ENCODE assay signal across 2 cellular contexts in genomic region chr15:65790692-65791334, GRCh38.
A peak's percentile ranks its signal among the peaks of the same experiment; 100 is the strongest.
TF ChIP-seq lines count a peak whose summit lies in the region.

No MANE protein-coding gene starts in this region.

TF ChIP-seq in K562, 482 proteins besides CTCF, POLR2A, EP300 and RAD21 (continues in another document):
- TF ChIP-seq SIN3A (IDR thresholded peaks at IDR 0.05; ENCODE audit: borderline replicate concordance in 2 of 2, control insufficient read depth in 1 of 2, low read depth in 2 of 2, low read length in 2 of 2) (peak in 1 of 2 experiments; percentile 24; a peak in 1 of 4 replicates), SMARCC2 (IDR thresholded peaks at IDR 0.05; ENCODE audit: low read depth) (no peak; the same call in 1 of the 2 replicates), MNT (conservative IDR thresholded peaks at IDR 0.05) (peak in 1 of 2 experiments; percentile 69; a peak in 2 of 4 replicates), TCF3 (CRISPR knock-in tag; IDR thresholded peaks at IDR 0.05) (peak; percentile 6; the same call in 1 of the 2 replicates), CREB1 (IDR thresholded peaks at IDR 0.05) (no peak), CREB1 (CRISPR knock-in tag; IDR thresholded peaks at IDR 0.05) (0 out of 2 replicates have a peak, but pooled peaks have one; percentile 7), JUN (IDR thresholded peaks at IDR 0.05; ENCODE audit: borderline replicate concordance, low read depth, low read length) (no peak), JUN (CRISPR knock-in tag; IDR thresholded peaks at IDR 0.05; ENCODE audit: borderline replicate concordance) (no peak), FOXK2 (conservative IDR thresholded peaks at IDR 0.05 in 1 of 2, IDR thresholded peaks at IDR 0.05 in 1 of 2; ENCODE audit: low read depth in 2 of 2) (peak; percentile 44 to 66; a peak in 3 of 4 replicates), UBTF (IDR thresholded peaks at IDR 0.05; ENCODE audit: borderline replicate concordance in 1 of 2, low read depth in 2 of 2, low read length in 2 of 2) (peak in 1 of 2 experiments; percentile 12; a peak in 1 of 4 replicates), POLR2G (IDR thresholded peaks at IDR 0.05; ENCODE audit: low read depth, low read length) (no peak), LCOR (CRISPR knock-in tag; IDR thresholded peaks at IDR 0.05) (peak; percentile 89; the same call in 1 of the 2 replicates), HLTF (IDR thresholded peaks at IDR 0.05) (no peak), TEAD4 (IDR thresholded peaks at IDR 0.05; ENCODE audit: low read length) (no peak), TEAD4 (CRISPR knock-in tag; IDR thresholded peaks at IDR 0.05; ENCODE audit: borderline replicate concordance) (no peak), NFIC (IDR thresholded peaks at IDR 0.05) (no peak), ZBTB34 (CRISPR knock-in tag; IDR thresholded peaks at IDR 0.05) (no peak), BCL6 (CRISPR knock-in tag; IDR thresholded peaks at IDR 0.05) (no peak), SAP30 (IDR thresholded peaks at IDR 0.05; ENCODE audit: borderline replicate concordance, insufficient read depth, low read depth, low read length, poor library complexity, severe bottlenecking) (peak; percentile 21), ZC3H4 (CRISPR knock-in tag; IDR thresholded peaks at IDR 0.05; ENCODE audit: borderline replicate concordance) (0 out of 2 replicates have a peak, but pooled peaks have one; percentile 73), CHD1 (IDR thresholded peaks at IDR 0.05; ENCODE audit: low read length) (peak; percentile 3)
- TF ChIP-seq, protein P1, sequence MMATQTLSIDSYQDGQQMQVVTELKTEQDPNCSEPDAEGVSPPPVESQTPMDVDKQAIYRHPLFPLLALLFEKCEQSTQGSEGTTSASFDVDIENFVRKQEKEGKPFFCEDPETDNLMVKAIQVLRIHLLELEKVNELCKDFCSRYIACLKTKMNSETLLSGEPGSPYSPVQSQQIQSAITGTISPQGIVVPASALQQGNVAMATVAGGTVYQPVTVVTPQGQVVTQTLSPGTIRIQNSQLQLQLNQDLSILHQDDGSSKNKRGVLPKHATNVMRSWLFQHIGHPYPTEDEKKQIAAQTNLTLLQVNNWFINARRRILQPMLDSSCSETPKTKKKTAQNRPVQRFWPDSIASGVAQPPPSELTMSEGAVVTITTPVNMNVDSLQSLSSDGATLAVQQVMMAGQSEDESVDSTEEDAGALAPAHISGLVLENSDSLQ (IDR thresholded peaks at IDR 0.05) = peak; percentile 49

TF ChIP-seq in HepG2, 621 proteins besides CTCF, POLR2A, EP300 and RAD21:
- TF ChIP-seq NFE2L1 (CRISPR knock-in tag; IDR thresholded peaks at IDR 0.05; ENCODE audit: borderline replicate concordance) (no peak), ZNF792 (CRISPR knock-in tag; IDR thresholded peaks at IDR 0.05) (peak; percentile 8; the same call in 1 of the 2 replicates), RAD51 (IDR thresholded peaks at IDR 0.05; ENCODE audit: borderline replicate concordance) (no peak), ZNF335 (CRISPR knock-in tag; IDR thresholded peaks at IDR 0.05) (0 out of 2 replicates have a peak, but pooled peaks have one; percentile 24), CEBPG (CRISPR knock-in tag; IDR thresholded peaks at IDR 0.05) (peak; percentile 51), FOXK1 (CRISPR knock-in tag; IDR thresholded peaks at IDR 0.05; ENCODE audit: borderline replicate concordance, low read depth) (0 out of 2 replicates have a peak, but pooled peaks have one; percentile 4), KLF16 (CRISPR knock-in tag; IDR thresholded peaks at IDR 0.05) (peak in 1 of 2 experiments; percentile 10; a peak in 1 of 4 replicates), KLF12 (CRISPR knock-in tag; IDR thresholded peaks at IDR 0.05; ENCODE audit: borderline replicate concordance) (no peak), ZNF441 (CRISPR knock-in tag; IDR thresholded peaks at IDR 0.05; ENCODE audit: borderline replicate concordance) (no peak), NCOA2 (CRISPR knock-in tag; IDR thresholded peaks at IDR 0.05) (peak; percentile 15; the same call in 1 of the 2 replicates), KAT7 (CRISPR knock-in tag; IDR thresholded peaks at IDR 0.05; ENCODE audit: borderline replicate concordance) (no peak; the same call in 1 of the 2 replicates), CEBPB (IDR thresholded peaks at IDR 0.05; ENCODE audit: borderline replicate concordance, low read depth, low read length) (peak; percentile 75), KAT8 (CRISPR knock-in tag; IDR thresholded peaks at IDR 0.05) (peak; percentile 11; the same call in 1 of the 2 replicates), FOXP1 (IDR thresholded peaks at IDR 0.05) (no peak), FOXP1 (CRISPR knock-in tag; IDR thresholded peaks at IDR 0.05) (0 out of 2 replicates have a peak, but pooled peaks have one; percentile 48), KDM5A (IDR thresholded peaks at IDR 0.05; ENCODE audit: borderline replicate concordance, low read length) (0 out of 2 replicates have a peak, but pooled peaks have one; percentile 14), SAP130 (CRISPR knock-in tag; IDR thresholded peaks at IDR 0.05; ENCODE audit: low read depth) (peak; percentile 10; the same call in 1 of the 2 replicates), ZBED4 (CRISPR knock-in tag; IDR thresholded peaks at IDR 0.05; ENCODE audit: borderline replicate concordance) (0 out of 2 replicates have a peak, but pooled peaks have one; percentile 18)
